9 cellular contexts compared by ENCODE assay signal in the genomic region with DNA sequence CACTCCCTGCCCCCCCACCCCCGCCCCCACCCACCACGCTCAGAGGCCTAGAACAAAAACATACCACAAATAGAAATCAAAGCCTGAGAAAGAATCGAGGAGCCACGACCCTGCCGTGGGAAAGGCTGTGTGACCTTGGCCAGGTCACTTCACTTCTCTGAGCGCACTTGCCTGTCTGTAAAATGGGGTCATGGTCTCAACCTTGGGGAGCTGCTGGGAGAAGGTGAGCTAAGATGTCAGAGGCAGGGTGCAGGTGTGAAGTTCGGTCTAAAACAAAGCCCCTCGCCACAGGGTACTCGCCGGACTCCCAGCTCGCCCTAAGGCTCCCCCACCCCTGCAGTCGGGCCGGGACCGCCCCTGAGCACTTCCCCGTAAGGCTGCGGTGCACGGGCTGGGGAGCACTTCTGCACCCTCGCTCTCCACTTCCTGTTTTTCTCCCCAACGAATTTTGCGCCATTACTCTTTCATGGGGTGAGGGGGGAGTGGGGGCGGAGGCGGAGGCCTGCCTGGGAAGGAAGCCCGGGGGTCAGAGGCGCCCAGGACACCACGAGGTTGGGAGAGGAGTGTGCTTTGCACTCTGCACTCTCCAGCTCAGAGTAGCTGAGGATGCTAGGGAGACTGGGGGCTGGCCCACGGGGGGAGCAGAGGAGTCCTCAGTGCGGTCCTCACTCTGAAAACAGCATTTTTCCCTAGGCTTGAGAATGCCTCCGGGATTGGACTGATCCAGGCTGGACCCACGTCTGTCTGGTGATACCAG. TPM values are rescaled to one million over a fixed set of nuclear protein-coding genes. Genes with fewer than 3 reads are reported as not detected.
DNase-seq lines count a peak whose midpoint lies in the region; ATAC-seq and TF ChIP-seq lines count a peak whose summit lies in the region.
"Had no signal": no experiment of that assay in that cellular context is flagged by ENCODE, and none has a peak within 500 bp of the region (broad histone marks: within the 10 kb centered on the region; RNA-seq: fewer than 3 reads in every experiment).

No MANE protein-coding gene starts in this region.

- H3K9me3 ChIP-seq in hepatocyte (ENCODE audit: low read depth): no peaks in the 10 kb centered on the region

- DNase-seq in T-helper 22 cell (ENCODE audit: low read depth) (peak; percentile 55), DMS114 treated with DMSO at 0.1 percent for 48 hours (lab: John Stamatoyannopoulos, UW; ENCODE audit: unreplicated experiment) (no peak), inferior parietal cortex (ENCODE audit: extremely low spot score) (no peak), hepatocyte (ENCODE audit: low spot score) (no peak)
- DNase-seq in activated naive CD8-positive, alpha-beta T cell treated with anti-CD3 and anti-CD28 coated beads, Interleukin-2, amount 50 U/mL, for 24 hours: peak; percentile 85
- peak; percentile 47 to 68 for DNase-seq in stimulated activated CD4-positive, alpha-beta T cell treated with anti-CD3 and anti-CD28 coated beads, Interleukin-12 subunit alpha, Interleukin-12 subunit beta, amount 100 ng/mL, for 24 hours (ENCODE audit: low read depth in 2 of 2)

- H3K4me3 Mint-ChIP-seq in activated naive CD8-positive, alpha-beta T cell treated with anti-CD3 and anti-CD28 coated beads, Interleukin-2, amount 50 U/mL, for 24 hours: peak overlapping the region; percentile 99

- no peak for TF ChIP-seq CTCF in hepatocyte (IDR thresholded peaks at IDR 0.05; ENCODE audit: poor library complexity)

- H4K20me1 ChIP-seq in hepatocyte (ENCODE audit: insufficient read depth, poor library complexity, severe bottlenecking): no peaks in the 10 kb centered on the region

- no peaks in the 10 kb centered on the region for H3K9me2 ChIP-seq in hepatocyte (replicated peaks; ENCODE audit: insufficient read depth)

- H3K27ac ChIP-seq in hepatocyte: no peak overlapping the region
- H3K27ac ChIP-seq: epithelial cell of prostate had no signal

- peak overlapping the region; percentile 98 for H3K27ac Mint-ChIP-seq in activated naive CD8-positive, alpha-beta T cell treated with anti-CD3 and anti-CD28 coated beads, Interleukin-2, amount 50 U/mL, for 24 hours

- peaks cover 83% of the 10 kb centered on the region for H3K4me1 Mint-ChIP-seq in activated naive CD8-positive, alpha-beta T cell treated with anti-CD3 and anti-CD28 coated beads, Interleukin-2, amount 50 U/mL, for 24 hours

- H3K4me2 ChIP-seq in hepatocyte: no peak overlapping the region

- ATAC-seq in activated naive CD8-positive, alpha-beta T cell treated with anti-CD3 and anti-CD28 coated beads, Interleukin-2, amount 50 U/mL, for 24 hours: peak; percentile 46
- no peak for ATAC-seq in GM18858 (IDR thresholded peaks at IDR 0.05; ENCODE audit: unreplicated experiment)

- H3K36me3 ChIP-seq in hepatocyte (replicated peaks; ENCODE audit: insufficient read depth, low read depth): no peaks in the 10 kb centered on the region

- no peaks in the 10 kb centered on the region for H3K4me1 ChIP-seq in hepatocyte (ENCODE audit: insufficient read depth)

- no peak overlapping the region for H2AFZ ChIP-seq in hepatocyte

- 82% methylated on average over 28 of the region's 29 CpGs for WGBS in hepatocyte (ENCODE audit: low lambda C conversion rate, missing lambda C conversion rate)

- H3K9me3 Mint-ChIP-seq in activated naive CD8-positive, alpha-beta T cell treated with anti-CD3 and anti-CD28 coated beads, Interleukin-2, amount 50 U/mL, for 24 hours: peaks cover 2% of the 10 kb centered on the region

- TF ChIP-seq POLR2A in GM19099 (IDR thresholded peaks at IDR 0.05; ENCODE audit: extremely low read depth, insufficient read length, low read depth): peak; percentile 57

- H3K36me3 Mint-ChIP-seq in activated naive CD8-positive, alpha-beta T cell treated with anti-CD3 and anti-CD28 coated beads, Interleukin-2, amount 50 U/mL, for 24 hours (ENCODE audit: low read depth): peaks cover 34% of the 10 kb centered on the region

- H3K27me3 ChIP-seq in hepatocyte: no peaks in the 10 kb centered on the region

- no peaks in the 10 kb centered on the region for H3K79me2 ChIP-seq in hepatocyte

- H3K4me3 ChIP-seq in hepatocyte: no peak overlapping the region

- no peaks in the 10 kb centered on the region for H3K27me3 Mint-ChIP-seq in activated naive CD8-positive, alpha-beta T cell treated with anti-CD3 and anti-CD28 coated beads, Interleukin-2, amount 50 U/mL, for 24 hours

RNA-seq across cellular contexts. Expression of a gene that starts 21.9 kb away (rescaled TPM):
- total RNA-seq in hepatocyte: 1.0 and 1.3 TPM in 2 replicates
- 1.2 and 3.2 TPM in 2 replicates for polyA plus RNA-seq in hepatocyte

RNA-seq across cellular contexts. Expression of a gene that starts 40.9 kb away (rescaled TPM):
- 3.6 and 3.7 TPM in 2 replicates for total RNA-seq in hepatocyte
- 8.7 and 11.2 TPM in 2 replicates for polyA plus RNA-seq in hepatocyte

Comparison
In these comparisons a context has a peak if more than half of its experiments do, and no peak if none do; other contexts are left out.
1. DNase-seq: peak in T-helper 22 cell (single experiment), activated naive CD8-positive, alpha-beta T cell treated with anti-CD3 and anti-CD28 coated beads, Interleukin-2, amount 50 U/mL, for 24 hours (single experiment) and stimulated activated CD4-positive, alpha-beta T cell treated with anti-CD3 and anti-CD28 coated beads, Interleukin-12 subunit alpha, Interleukin-12 subunit beta, amount 100 ng/mL, for 24 hours (2 of 2); none in DMS114 treated with DMSO at 0.1 percent for 48 hours (single experiment), inferior parietal cortex (single experiment) and hepatocyte (single experiment).